Comparison of ENCODE assay signal across 1 cellular context in genomic region chr4:39047691-39048090, GRCh38.
TF ChIP-seq lines count a peak whose summit lies in the region.

No MANE protein-coding gene starts in this region.

TF ChIP-seq in HepG2, 621 proteins besides CTCF, POLR2A, EP300 and RAD21:
- TF ChIP-seq SP140L (CRISPR knock-in tag; IDR thresholded peaks at IDR 0.05; ENCODE audit: borderline replicate concordance): no peak
- TF ChIP-seq NR2C2 (CRISPR knock-in tag; IDR thresholded peaks at IDR 0.05; ENCODE audit: borderline replicate concordance): no peak
- TF ChIP-seq ZNF12 (CRISPR knock-in tag; IDR thresholded peaks at IDR 0.05): no peak
- no peak for TF ChIP-seq ZNF574 (CRISPR knock-in tag; IDR thresholded peaks at IDR 0.05)
- TF ChIP-seq MAFG (CRISPR knock-in tag; IDR thresholded peaks at IDR 0.05): no peak
- no peak for TF ChIP-seq NBN (conservative IDR thresholded peaks at IDR 0.05)
- TF ChIP-seq ZFP36L2 (CRISPR knock-in tag; IDR thresholded peaks at IDR 0.05): no peak
- no peak for TF ChIP-seq TIGD3 (CRISPR knock-in tag; IDR thresholded peaks at IDR 0.05; ENCODE audit: borderline replicate concordance)
- TF ChIP-seq TAF15 (IDR thresholded peaks at IDR 0.05; ENCODE audit: low read depth, low read length, poor library complexity, severe bottlenecking): no peak
